In the genomic region with DNA sequence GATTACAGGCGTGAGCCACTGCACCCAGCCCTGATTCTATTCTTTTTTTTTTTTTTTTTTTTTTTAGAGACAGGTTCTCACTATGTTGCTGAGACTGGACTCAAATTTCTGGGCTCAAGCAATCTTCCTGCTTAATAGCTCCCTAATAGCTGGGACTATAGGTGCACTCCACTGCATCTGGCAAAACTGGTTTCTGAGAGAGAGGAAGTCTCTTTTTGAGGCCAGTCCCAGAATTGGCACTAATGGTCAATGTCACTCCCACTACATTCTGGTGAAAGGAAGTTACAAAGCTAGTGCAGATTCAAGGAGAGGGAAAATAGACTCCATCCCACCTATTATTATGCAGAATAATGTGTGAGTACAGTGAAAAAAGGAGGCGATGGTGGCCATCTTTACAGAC, we compare ENCODE assay signal across 19 cellular contexts. TPM values are rescaled to one million over a fixed set of nuclear protein-coding genes. Genes with fewer than 3 reads are reported as not detected.
DNase-seq lines count a peak whose midpoint lies in the region; ATAC-seq and TF ChIP-seq lines count a peak whose summit lies in the region.
"Had no signal": no experiment of that assay in that cellular context is flagged by ENCODE, and none has a peak within 500 bp of the region (broad histone marks: within the 10 kb centered on the region; RNA-seq: fewer than 3 reads in every experiment).

No MANE protein-coding gene starts in this region.

- no peaks in the 10 kb centered on the region for H3K9me3 ChIP-seq in IMR-90 (ENCODE audit: control insufficient read depth, insufficient read depth, low read length)
- H3K9me3 ChIP-seq in Peyer's patch: no peaks in the 10 kb centered on the region
- H3K9me3 ChIP-seq: Caco-2 had no signal

- peaks cover 19% of the 10 kb centered on the region for H3K36me3 Mint-ChIP-seq in Calu3 (ENCODE audit: insufficient read depth, unreplicated experiment)
- H3K36me3 Mint-ChIP-seq in activated B cell treated with CpG ODN at 0.5 μM for 24 hours (ENCODE audit: low read depth): no peaks in the 10 kb centered on the region
- no peaks in the 10 kb centered on the region for H3K36me3 Mint-ChIP-seq in stimulated activated memory B cell treated with anti-CD40 and anti-IgM and Interleukin-4, amounts not matched to agents 10 μg/mL and 1 μg/mL and 100 μg/mL, for 72 hours

- ATAC-seq in IMR-90 (ENCODE audit: low read depth) (no peak), activated B cell treated with CpG ODN at 0.5 μM for 24 hours (ENCODE audit: low read depth) (no peak)
- ATAC-seq in stimulated activated memory B cell treated with anti-CD40 and anti-IgM and Interleukin-4, amounts not matched to agents 10 μg/mL and 1 μg/mL and 100 μg/mL, for 72 hours: no peak
- ATAC-seq: Right ventricle myocardium inferior had no signal

- TF ChIP-seq CTCF in Calu3 (IDR thresholded peaks at IDR 0.05; ENCODE audit: unreplicated experiment): no peak
- no peak for TF ChIP-seq CTCF in IMR-90 (conservative IDR thresholded peaks at IDR 0.05; ENCODE audit: low read depth, low read length)
- no peak for TF ChIP-seq CTCF in activated B cell treated with CpG ODN at 0.5 μM for 24 hours (IDR thresholded peaks at IDR 0.05)
- no peak for TF ChIP-seq CTCF in Peyer's patch (IDR thresholded peaks at IDR 0.05)

- H2AFZ ChIP-seq in IMR-90 (replicated peaks; ENCODE audit: low read length, poor library complexity): no peak overlapping the region

- no peak overlapping the region for H3K14ac ChIP-seq in IMR-90 (replicated peaks; ENCODE audit: low read depth, low read length)

- H3K4me3 Mint-ChIP-seq in Calu3 (ENCODE audit: low read depth, unreplicated experiment) (no peak overlapping the region), activated B cell treated with CpG ODN at 0.5 μM for 24 hours (no peak overlapping the region)
- no peak overlapping the region for H3K4me3 Mint-ChIP-seq in stimulated activated memory B cell treated with anti-CD40 and anti-IgM and Interleukin-4, amounts not matched to agents 10 μg/mL and 1 μg/mL and 100 μg/mL, for 72 hours

- no peak overlapping the region for H2AK5ac ChIP-seq in IMR-90 (ENCODE audit: low read depth, low read length)

- H2AK9ac ChIP-seq in IMR-90 (replicated peaks; ENCODE audit: low read depth, low read length, poor library complexity): no peak overlapping the region

- H3K79me1 ChIP-seq in IMR-90 (ENCODE audit: low read depth in 1 of 2, low read length in 2 of 2): no peaks in the 10 kb centered on the region

- H3K18ac ChIP-seq in IMR-90 (ENCODE audit: low read depth, low read length): no peak overlapping the region; the same call in 1 of the 2 replicates

- H4K91ac ChIP-seq in IMR-90 (ENCODE audit: insufficient read depth, low read depth, low read length): no peak overlapping the region

- H3K56ac ChIP-seq in IMR-90 (ENCODE audit: extremely low read depth, insufficient read depth, low read length): no peak overlapping the region

- peaks cover 63% of the 10 kb centered on the region for H3K4me1 Mint-ChIP-seq in Calu3 (ENCODE audit: low read depth, unreplicated experiment)
- H3K4me1 Mint-ChIP-seq in activated B cell treated with CpG ODN at 0.5 μM for 24 hours: peaks cover 78% of the 10 kb centered on the region
- peaks cover 59% of the 10 kb centered on the region for H3K4me1 Mint-ChIP-seq in stimulated activated memory B cell treated with anti-CD40 and anti-IgM and Interleukin-4, amounts not matched to agents 10 μg/mL and 1 μg/mL and 100 μg/mL, for 72 hours

- H3K4me2 ChIP-seq in IMR-90 (ENCODE audit: low read depth, low read length): no peak overlapping the region

- H3K9me3 Mint-ChIP-seq in Calu3 (ENCODE audit: low read depth, unreplicated experiment): no peaks in the 10 kb centered on the region
- H3K9me3 Mint-ChIP-seq in activated B cell treated with CpG ODN at 0.5 μM for 24 hours: no peaks in the 10 kb centered on the region
- no peaks in the 10 kb centered on the region for H3K9me3 Mint-ChIP-seq in stimulated activated memory B cell treated with anti-CD40 and anti-IgM and Interleukin-4, amounts not matched to agents 10 μg/mL and 1 μg/mL and 100 μg/mL, for 72 hours

- BruUV-seq in Calu3 (replicated peaks; lab: Mats Ljungman, UMichigan) (no TSS peak), IMR-90 (replicated peaks; lab: Mats Ljungman, UMichigan) (no TSS peak)

- H3K4me1 ChIP-seq in IMR-90 (ENCODE audit: control insufficient read depth, insufficient read depth, low read length): peaks cover 8% of the 10 kb centered on the region
- H3K4me1 ChIP-seq in Peyer's patch: peaks cover 0 to 35% (median 16%) of the 10 kb centered on the region in 4 donors

- no peak overlapping the region for H3K4me3 ChIP-seq in IMR-90 (ENCODE audit: insufficient read depth, low read depth, low read length)
- no peak overlapping the region for H3K4me3 ChIP-seq in Peyer's patch
- H3K4me3 ChIP-seq: SK-N-MC had no signal

- H3K36me3 ChIP-seq in IMR-90 (ENCODE audit: control insufficient read depth, insufficient read depth, low read length) (no peaks in the 10 kb centered on the region), Peyer's patch (no peaks in the 10 kb centered on the region)

- in situ Hi-C loops in IMR-90 (cut with MboI; ENCODE audit: low sequenced_read_pairs): no loop called here

- TF ChIP-seq POLR2A in IMR-90 (IDR thresholded peaks at IDR 0.05; ENCODE audit: low read depth, low read length) (no peak), Peyer's patch (IDR thresholded peaks at IDR 0.05) (no peak)

- peak overlapping the region; percentile 72 for H3K27ac Mint-ChIP-seq in Calu3 (ENCODE audit: unreplicated experiment)
- peak overlapping the region; percentile 66 for H3K27ac Mint-ChIP-seq in activated B cell treated with CpG ODN at 0.5 μM for 24 hours
- peak overlapping the region; percentile 65 for H3K27ac Mint-ChIP-seq in stimulated activated memory B cell treated with anti-CD40 and anti-IgM and Interleukin-4, amounts not matched to agents 10 μg/mL and 1 μg/mL and 100 μg/mL, for 72 hours

- H3K23ac ChIP-seq in IMR-90 (ENCODE audit: low read depth, low read length): no peak overlapping the region

- peak; percentile 27 for DNase-seq in Calu3
- DNase-seq in IMR-90: no peak
- no peak for DNase-seq in activated B cell treated with CpG ODN at 0.5 μM for 24 hours
- DNase-seq in T1000 (lab: John Stamatoyannopoulos, UW): no peak
- no peak for DNase-seq in Peyer's patch
- DNase-seq in Ammon's horn (ENCODE audit: low spot score): no peak
- DNase-seq: Caco-2; DMS79 treated with DMSO at 0.1 percent for 48 hours; GDM1; KG1; MM.1S; NCI-H2029; NCI-H524; NK-92 treated with Interleukin-12 subunit alpha and Interleukin-12 subunit beta, amount 100 ng/mL, for 24 hours had no signal

- H3K4ac ChIP-seq in IMR-90 (ENCODE audit: low read depth, low read length): no peak overlapping the region

- no peak overlapping the region for H4K5ac ChIP-seq in IMR-90 (ENCODE audit: low read depth, low read length)

- CTCF ChIA-PET in Calu3 (lab: Charles Lee) (interaction anchor here (0.6 to 1.0 kb wide), 3 partner anchors 108 to 396 kb away, joined by 3 read pairs; no protein-coding TSS in a partner anchor), IMR-90 (lab: Yijun Ruan, JAX) (no interaction called here), activated B cell treated with CpG ODN at 0.5 μM for 24 hours (lab: Charles Lee) (no interaction called here)

- no peak overlapping the region for H2BK5ac ChIP-seq in IMR-90 (ENCODE audit: low read depth, low read length, poor library complexity, severe bottlenecking)

- no CpG with 5 or more reads among the region's 2 CpGs for WGBS in IMR-90 (ENCODE audit: extremely low coverage in 2 of 2, insufficient read length in 1 of 2), 2 experiments

- H3K27me3 ChIP-seq in IMR-90 (ENCODE audit: control insufficient read depth, insufficient read depth, low read length) (no peaks in the 10 kb centered on the region), Peyer's patch (no peaks in the 10 kb centered on the region)

- no peak overlapping the region for H3K9ac ChIP-seq in IMR-90 (ENCODE audit: low read depth, low read length)

- no peaks in the 10 kb centered on the region for H3K27me3 Mint-ChIP-seq in Calu3 (ENCODE audit: unreplicated experiment)
- H3K27me3 Mint-ChIP-seq in activated B cell treated with CpG ODN at 0.5 μM for 24 hours: no peaks in the 10 kb centered on the region
- H3K27me3 Mint-ChIP-seq in stimulated activated memory B cell treated with anti-CD40 and anti-IgM and Interleukin-4, amounts not matched to agents 10 μg/mL and 1 μg/mL and 100 μg/mL, for 72 hours: no peaks in the 10 kb centered on the region

- POLR2A ChIA-PET in IMR-90 (lab: Charles Lee; ENCODE audit: unreplicated experiment) (no interaction called here), activated B cell treated with CpG ODN at 0.5 μM for 24 hours (lab: Charles Lee) (interaction anchor here (0.7 to 0.9 kb wide), 4 partner anchors 9 to 123 kb away, joined by 3 to 6 read pairs (median 4); no protein-coding TSS in a partner anchor)

- no peak overlapping the region for H4K8ac ChIP-seq in IMR-90 (ENCODE audit: low read depth in 2 of 2, low read length in 2 of 2)

- intact Hi-C loops in Calu3 (cut with micrococcal nuclease; ENCODE audit: unreplicated experiment) (no loop called here), IMR-90 (cut with micrococcal nuclease) (no loop called here), activated B cell treated with CpG ODN at 0.5 μM for 24 hours (cut with micrococcal nuclease) (loop anchor here (2.0 to 10.0 kb wide), 2 partner anchors 50 to 1354 kb away; no protein-coding TSS in a partner anchor)

- H3K27ac ChIP-seq in IMR-90 (ENCODE audit: insufficient read depth, low read length): no peak overlapping the region
- H3K27ac ChIP-seq in Peyer's patch: no peak overlapping the region
- H3K27ac ChIP-seq: C4-2B, HL-60, SK-N-MC had no signal

- no peaks in the 10 kb centered on the region for H4K20me1 ChIP-seq in IMR-90 (ENCODE audit: insufficient read depth, low read length)

- no peaks in the 10 kb centered on the region for H3K9me1 ChIP-seq in IMR-90 (ENCODE audit: insufficient read depth, low read length)

- no peak overlapping the region for H2BK120ac ChIP-seq in IMR-90 (ENCODE audit: low read depth, low read length)

- H2BK15ac ChIP-seq in IMR-90 (ENCODE audit: low read depth, low read length): peak overlapping the region; percentile 58; the same call in 1 of the 3 replicates

- no peak overlapping the region for H2BK20ac ChIP-seq in IMR-90 (ENCODE audit: low read depth, low read length)

- TF ChIP-seq RAD21 in IMR-90 (IDR thresholded peaks at IDR 0.05; ENCODE audit: low read length): no peak

- dilution Hi-C loops in IMR-90 (cut with HindIII; ENCODE audit: low sequenced_read_pairs, unreplicated experiment): no loop called here

TF ChIP-seq in IMR-90, 13 proteins besides CTCF, POLR2A, EP300 and RAD21 (continues in another document):
- TF ChIP-seq BHLHE40 (IDR thresholded peaks at IDR 0.05; ENCODE audit: low read depth, low read length) (no peak), SMC3 (IDR thresholded peaks at IDR 0.05; ENCODE audit: low read depth, low read length) (no peak), MXI1 (IDR thresholded peaks at IDR 0.05; ENCODE audit: borderline replicate concordance, low read depth, low read length) (no peak)

RNA-seq across cellular contexts. Expression of gene TGFBR2, which starts 5.8 kb away (rescaled TPM):
- 103 and 105 TPM in 2 replicates for total RNA-seq in Calu3 (2022)
- total RNA-seq in IMR-90 (2012; rRNA removed): 87.5 and 89.7 TPM in 2 replicates
- polyA plus RNA-seq in IMR-90 (2012; rRNA removed): 58.1 and 63.7 TPM in 2 replicates
- 34.9 and 52.0 TPM in 2 replicates for polyA plus RNA-seq in IMR-90 (2012; cell fraction: cytosol; rRNA removed)
- 17.3 and 35.9 TPM in 2 replicates for polyA plus RNA-seq in IMR-90 (2012; cell fraction: nucleus; rRNA removed; ENCODE audit: low replicate concordance)
- total RNA-seq in activated B cell treated with CpG ODN at 0.5 μM for 24 hours: 99.1 and 104 TPM in 2 replicates
- total RNA-seq in Peyer's patch: 100 to 1,000 TPM in 2 of 4 donors, 10 to 100 TPM in 2; 51.8 to 127 (median 105) TPM
